In genomic region chr3:49018707-49019006, GRCh38 we compare ENCODE assay signal across 8 cellular contexts. TPM values are rescaled to one million over a fixed set of nuclear protein-coding genes. Genes with fewer than 3 reads are reported as not detected.
A peak's percentile ranks its signal among the peaks of the same experiment; 100 is the strongest.
DNase-seq lines count a peak whose midpoint lies in the region; ATAC-seq and TF ChIP-seq lines count a peak whose summit lies in the region.

No MANE protein-coding gene starts in this region.

- H3K27ac Mint-ChIP-seq in endodermal cell = peak overlapping the region; percentile 81

- H3K27me3 Mint-ChIP-seq in endodermal cell (ENCODE audit: insufficient read depth) = no peaks in the 10 kb centered on the region

- peak overlapping the region; percentile 57 for H3K27ac ChIP-seq in OCI-LY3 (ENCODE audit: low read length)
- no peak overlapping the region for H3K27ac ChIP-seq in endodermal cell (ENCODE audit: low read depth, low read length)
- peak overlapping the region in 1 of 2 donors; percentile 61 for H3K27ac ChIP-seq in ovary

- TF ChIP-seq CTCF in OCI-LY3 (IDR thresholded peaks at IDR 0.05; ENCODE audit: low read depth, low read length) (no peak), endodermal cell (conservative IDR thresholded peaks at IDR 0.05) (no peak), ovary (IDR thresholded peaks at IDR 0.05) (no peak)

- ATAC-seq in HG03175 (IDR thresholded peaks at IDR 0.05; ENCODE audit: unreplicated experiment) = no peak

- no peaks in the 10 kb centered on the region for H3K27me3 ChIP-seq in OCI-LY3 (ENCODE audit: low read depth, low read length)
- no peaks in the 10 kb centered on the region for H3K27me3 ChIP-seq in endodermal cell (ENCODE audit: control insufficient read depth, insufficient read depth, low read length, poor library complexity, severe bottlenecking)
- H3K27me3 ChIP-seq in ovary = no peaks in the 10 kb centered on the region

- no peaks in the 10 kb centered on the region for H3K9me3 ChIP-seq in OCI-LY3 (ENCODE audit: insufficient read depth, low read length)
- H3K9me3 ChIP-seq in endodermal cell (ENCODE audit: control insufficient read depth, low read length) = no peaks in the 10 kb centered on the region
- no peaks in the 10 kb centered on the region for H3K9me3 ChIP-seq in ovary

- intact Hi-C loops in ovary (cut with DNase I) = no loop called here

- H3K36me3 Mint-ChIP-seq in endodermal cell (ENCODE audit: low read depth) = peaks cover 25% of the 10 kb centered on the region

- peaks cover 39% of the 10 kb centered on the region for H3K36me3 ChIP-seq in OCI-LY3 (replicated peaks; ENCODE audit: low read depth, low read length)
- H3K36me3 ChIP-seq in endodermal cell (ENCODE audit: control insufficient read depth, insufficient read depth, low read length) = peaks cover 37% of the 10 kb centered on the region
- H3K36me3 ChIP-seq in ovary = no peaks in the 10 kb centered on the region

- H3K4me3 Mint-ChIP-seq in endodermal cell = peak overlapping the region; percentile 89

- peaks cover 23% of the 10 kb centered on the region for H3K4me1 ChIP-seq in OCI-LY3 (ENCODE audit: low read length)
- H3K4me1 ChIP-seq in endodermal cell (ENCODE audit: control insufficient read depth, insufficient read depth, low read length) = no peaks in the 10 kb centered on the region
- H3K4me1 ChIP-seq in ovary (ENCODE audit: insufficient read depth) = peaks cover 10% of the 10 kb centered on the region

- no peak for TF ChIP-seq POLR2A in ovary (IDR thresholded peaks at IDR 0.05)

- peaks cover 13% of the 10 kb centered on the region for H4K20me1 ChIP-seq in OCI-LY3 (ENCODE audit: insufficient read depth, low read length)

- H3K79me2 ChIP-seq in OCI-LY3 (ENCODE audit: low read length) = peaks cover 40% of the 10 kb centered on the region

- peak overlapping the region; percentile 81 for H3K4me3 ChIP-seq in OCI-LY3 (ENCODE audit: low read length)
- H3K4me3 ChIP-seq in endodermal cell (ENCODE audit: low read length) = peak overlapping the region; percentile 88
- H3K4me3 ChIP-seq in ovary = peak overlapping the region; percentile 59

- peaks cover 9% of the 10 kb centered on the region for H3K4me1 Mint-ChIP-seq in endodermal cell

- no peak for TF ChIP-seq EP300 in ovary (IDR thresholded peaks at IDR 0.05)

- WGBS in endodermal cell (ENCODE audit: insufficient coverage in 1 of 2, insufficient read length in 1 of 2), 2 experiments = 6 to 8% methylated on average over 16 to 18 of the region's 18 CpGs
- 2 to 3% (median 3%) methylated on average over 18 of the region's 18 CpGs for WGBS in ovary, 3 donors

- peak overlapping the region; percentile 62 for H3K9ac ChIP-seq in OCI-LY3 (ENCODE audit: low read length)
- peak overlapping the region; percentile 49 for H3K9ac ChIP-seq in endodermal cell (ENCODE audit: extremely low read depth, low read length, poor library complexity, severe bottlenecking)

- H2AFZ ChIP-seq in OCI-LY3 (ENCODE audit: low read depth, low read length) = no peak overlapping the region

- peak overlapping the region; percentile 78 for H3K4me2 ChIP-seq in OCI-LY3 (ENCODE audit: low read length)

- no peaks in the 10 kb centered on the region for H3K9me3 Mint-ChIP-seq in endodermal cell

- DNase-seq in DMS114 treated with DMSO at 0.1 percent for 48 hours (lab: John Stamatoyannopoulos, UW; ENCODE audit: unreplicated experiment) (peak; percentile 43), endodermal cell (no peak), ovary (no peak), C1 segment of cervical spinal cord (lab: John Stamatoyannopoulos, UW) (no peak), NCI-H2227 treated with DMSO at 0.1 percent for 48 hours (lab: John Stamatoyannopoulos, UW) (no peak), NCI-H1092 (lab: John Stamatoyannopoulos, UW) (no peak)

RNA-seq across cellular contexts. Expression of gene DALRD3, which starts 0.3 kb away (rescaled TPM):
- total RNA-seq in endodermal cell = 10 to 100 TPM; 40.8 to 41.9 TPM
- 47.1 TPM for polyA plus RNA-seq in endodermal cell (2013, experiment 1 of 2)
- 38.8 TPM for polyA plus RNA-seq in endodermal cell (2013, experiment 2 of 2)
- 10 to 100 TPM; 21.1 to 74.9 (median 27.5) TPM for total RNA-seq in ovary
- 10 to 100 TPM; 23.0 to 33.1 TPM for polyA plus RNA-seq in ovary

RNA-seq across cellular contexts. Expression of gene NDUFAF3, which starts 3.3 kb away (rescaled TPM):
- total RNA-seq in endodermal cell = 10 to 100 TPM; 32.9 to 39.1 TPM
- 54.3 TPM for polyA plus RNA-seq in endodermal cell (2013, experiment 1 of 2)
- 50.4 TPM for polyA plus RNA-seq in endodermal cell (2013, experiment 2 of 2)
- total RNA-seq in ovary = 100 to 1,000 TPM in 3 of 7 donors, 10 to 100 TPM in 4; 77.4 to 132 (median 96.3) TPM
- 10 to 100 TPM; 43.2 to 72.6 TPM for polyA plus RNA-seq in ovary

RNA-seq across cellular contexts. Expression of gene IMPDH2, which starts 10.5 kb away (rescaled TPM):
- total RNA-seq in endodermal cell = 100 to 1,000 TPM; 180 to 195 TPM
- polyA plus RNA-seq in endodermal cell (2013, experiment 1 of 2) = 242 TPM
- polyA plus RNA-seq in endodermal cell (2013, experiment 2 of 2) = 211 TPM
- 100 to 1,000 TPM; 264 to 523 (median 420) TPM for total RNA-seq in ovary
- polyA plus RNA-seq in ovary = 100 to 1,000 TPM; 295 to 381 TPM

RNA-seq across cellular contexts. Expression of gene WDR6, which starts 11.5 kb away (rescaled TPM):
- 100 to 1,000 TPM; 106 to 166 TPM for total RNA-seq in endodermal cell
- 171 TPM for polyA plus RNA-seq in endodermal cell (2013, experiment 1 of 2)
- 134 TPM for polyA plus RNA-seq in endodermal cell (2013, experiment 2 of 2)
- 100 to 1,000 TPM; 116 to 289 (median 230) TPM for total RNA-seq in ovary
- 100 to 1,000 TPM; 109 to 196 TPM for polyA plus RNA-seq in ovary

RNA-seq across cellular contexts. Expression of gene P4HTM, which starts 28.6 kb away (rescaled TPM):
- total RNA-seq in endodermal cell (10 to 100 TPM; 12.4 to 17.6 TPM), ovary (100 to 1,000 TPM in 1 of 7 donors, 10 to 100 TPM in 6; 31.5 to 125 (median 46.5) TPM)
- polyA plus RNA-seq in endodermal cell (2013, experiment 1 of 2) = 26.5 TPM
- polyA plus RNA-seq in endodermal cell (2013, experiment 2 of 2) = 19.4 TPM
- 10 to 100 TPM; 16.6 to 33.5 TPM for polyA plus RNA-seq in ovary
